8 cellular contexts compared by ENCODE assay signal in the genomic region with DNA sequence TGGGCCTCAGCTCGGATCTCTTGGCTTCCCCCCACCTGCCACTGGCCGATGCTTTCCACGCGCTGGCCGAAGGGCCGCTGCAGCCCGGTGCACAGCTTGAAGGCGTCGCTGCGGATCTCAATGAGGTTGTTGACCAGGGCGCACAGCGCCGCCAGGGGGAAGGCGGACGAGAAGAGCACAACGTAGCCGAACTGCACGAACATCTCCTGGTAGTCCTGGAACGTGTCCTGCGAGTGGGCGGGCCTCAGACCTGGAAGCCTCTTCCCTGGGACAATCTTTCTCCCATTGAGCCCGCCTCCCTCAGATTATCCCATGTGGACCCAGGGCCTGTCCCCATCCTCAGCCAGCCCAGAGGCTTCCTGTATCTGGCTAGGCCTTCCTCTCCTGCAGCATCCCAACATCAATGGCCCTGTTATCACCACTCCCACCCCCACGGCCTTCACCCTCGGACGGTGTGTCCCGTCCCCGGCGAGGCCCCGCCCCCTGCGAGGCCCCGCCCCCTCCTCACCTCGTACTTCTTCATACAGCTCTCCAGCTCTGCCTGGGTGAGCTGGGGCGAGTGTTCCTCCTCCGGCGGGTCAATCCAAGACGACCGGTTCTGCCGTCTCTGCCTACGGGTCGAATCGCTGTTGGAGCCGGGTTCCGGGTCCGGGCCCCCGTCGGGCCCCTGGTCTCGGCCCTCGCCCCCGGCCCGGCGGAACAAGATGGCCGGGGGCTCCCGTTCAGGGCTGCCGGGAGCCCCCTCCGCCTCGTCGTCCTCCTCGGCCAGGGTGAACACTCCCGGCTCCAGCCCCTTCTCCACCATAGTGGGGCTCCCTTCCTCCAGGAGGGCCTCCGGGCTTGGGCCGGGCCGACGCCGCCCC. TPM values are rescaled to one million over a fixed set of nuclear protein-coding genes. Genes with fewer than 3 reads are reported as not detected.
DNase-seq lines count a peak whose midpoint lies in the region; ATAC-seq lines count a peak whose summit lies in the region.

No MANE protein-coding gene starts in this region.

- ATAC-seq in Right ventricle myocardium inferior (peak; percentile 21), GM19463 (IDR thresholded peaks at IDR 0.05; ENCODE audit: unreplicated experiment) (no peak), HG02840 (IDR thresholded peaks at IDR 0.05; ENCODE audit: low FRiP score, unreplicated experiment) (no peak)
- ATAC-seq in activated T-cell treated with anti-CD3 and anti-CD28 coated beads, Interleukin-2, amount 50 U/mL, for 72 hours (replicated peaks in 1 of 2), result peak; percentile 72 to 74

- H3K27ac ChIP-seq in rectal smooth muscle tissue (ENCODE audit: low read depth, low read length), result no peak overlapping the region

- peaks cover 3% of the 10 kb centered on the region for H3K4me1 ChIP-seq in rectal smooth muscle tissue (ENCODE audit: control insufficient read depth, insufficient read depth, low read length)

- peak overlapping the region; percentile 82 to 88 for H3K4me3 Mint-ChIP-seq in activated T-cell treated with anti-CD3 and anti-CD28 coated beads, Interleukin-2, amount 50 U/mL, for 72 hours

- H3K9me3 Mint-ChIP-seq in activated T-cell treated with anti-CD3 and anti-CD28 coated beads, Interleukin-2, amount 50 U/mL, for 72 hours, result peaks cover 0 to 2% of the 10 kb centered on the region in 2 donors

- peak overlapping the region; percentile 36 for H3K4me3 ChIP-seq in rectal smooth muscle tissue (ENCODE audit: low read length)

- H3K36me3 Mint-ChIP-seq in activated T-cell treated with anti-CD3 and anti-CD28 coated beads, Interleukin-2, amount 50 U/mL, for 72 hours (ENCODE audit: insufficient read depth in 2 of 2), result no peaks in the 10 kb centered on the region

- DNase-seq in Right ventricle myocardium inferior (ENCODE audit: missing footprints), result no peak
- DNase-seq in cardiac septum (ENCODE audit: low spot score), result no peak
- DNase-seq in activated T-cell treated with anti-CD3 and anti-CD28 coated beads, Interleukin-2, amount 50 U/mL, for 72 hours, result peak; percentile 50 to 58
- peak; percentile 84 for DNase-seq in germinal center (ENCODE audit: low spot score)
- DNase-seq in GM19240 (ENCODE audit: insufficient read length, low spot score), result no peak

- H3K27me3 Mint-ChIP-seq in activated T-cell treated with anti-CD3 and anti-CD28 coated beads, Interleukin-2, amount 50 U/mL, for 72 hours (ENCODE audit: low read depth), result peaks cover 13% of the 10 kb centered on the region

- intact Hi-C loops in Right ventricle myocardium inferior (cut with DNase I), result no loop called here
- intact Hi-C loops in cardiac septum (cut with DNase I), result no loop called here

- H3K27ac Mint-ChIP-seq in activated T-cell treated with anti-CD3 and anti-CD28 coated beads, Interleukin-2, amount 50 U/mL, for 72 hours, result no peak overlapping the region

- no peaks in the 10 kb centered on the region for H3K36me3 ChIP-seq in rectal smooth muscle tissue (ENCODE audit: control insufficient read depth, insufficient read depth, low read length)

- H3K27me3 ChIP-seq in rectal smooth muscle tissue (ENCODE audit: control insufficient read depth, insufficient read depth, low read length), result peaks cover 10% of the 10 kb centered on the region

- H3K9ac ChIP-seq in rectal smooth muscle tissue (ENCODE audit: low read length), result no peak overlapping the region

- peaks cover 14% of the 10 kb centered on the region for H3K4me1 Mint-ChIP-seq in activated T-cell treated with anti-CD3 and anti-CD28 coated beads, Interleukin-2, amount 50 U/mL, for 72 hours (ENCODE audit: low read depth)

RNA-seq across cellular contexts. Expression of a gene that starts 6.8 kb away (rescaled TPM):
- total RNA-seq in Right ventricle myocardium inferior, result 9.6 TPM
- 7.3 TPM for total RNA-seq in cardiac septum
- 10 to 100 TPM; 11.1 to 13.7 TPM for total RNA-seq in activated T-cell treated with anti-CD3 and anti-CD28 coated beads, Interleukin-2, amount 50 U/mL, for 72 hours

RNA-seq across cellular contexts. Expression of a gene that starts 9.5 kb away (rescaled TPM):
- 11.5 TPM for total RNA-seq in Right ventricle myocardium inferior
- total RNA-seq in cardiac septum, result 9.8 TPM
- total RNA-seq in activated T-cell treated with anti-CD3 and anti-CD28 coated beads, Interleukin-2, amount 50 U/mL, for 72 hours, result 10 to 100 TPM; 26.0 to 39.1 TPM

RNA-seq across cellular contexts. Expression of a gene that starts 18.5 kb away (rescaled TPM):
- 28.8 TPM for total RNA-seq in Right ventricle myocardium inferior
- total RNA-seq in cardiac septum, result 38.8 TPM
- 10 to 100 TPM; 29.6 to 40.2 TPM for total RNA-seq in activated T-cell treated with anti-CD3 and anti-CD28 coated beads, Interleukin-2, amount 50 U/mL, for 72 hours

RNA-seq across cellular contexts. Expression of a gene that starts 22.2 kb away (rescaled TPM):
- 200 TPM for total RNA-seq in Right ventricle myocardium inferior
- total RNA-seq in cardiac septum, result 136 TPM
- 10 to 100 TPM; 75.0 to 75.8 TPM for total RNA-seq in activated T-cell treated with anti-CD3 and anti-CD28 coated beads, Interleukin-2, amount 50 U/mL, for 72 hours

RNA-seq across cellular contexts. Expression of a gene that starts 24.7 kb away (rescaled TPM):
- total RNA-seq in Right ventricle myocardium inferior, result 13.8 TPM
- total RNA-seq in cardiac septum, result 8.6 TPM
- 10 to 100 TPM; 16.1 to 16.6 TPM for total RNA-seq in activated T-cell treated with anti-CD3 and anti-CD28 coated beads, Interleukin-2, amount 50 U/mL, for 72 hours

Comparison
In these comparisons a context has a peak if more than half of its experiments do, and no peak if none do; other contexts are left out.
1. ATAC-seq: peak in Right ventricle myocardium inferior (single experiment) and activated T-cell treated with anti-CD3 and anti-CD28 coated beads, Interleukin-2, amount 50 U/mL, for 72 hours (2 of 2); none in GM19463 (single experiment) and HG02840 (single experiment).
2. DNase-seq: peak in activated T-cell treated with anti-CD3 and anti-CD28 coated beads, Interleukin-2, amount 50 U/mL, for 72 hours (2 of 2) and germinal center (single experiment); none in Right ventricle myocardium inferior (single experiment), cardiac septum (single experiment) and GM19240 (single experiment).